Comparison of ENCODE assay signal across 11 cellular contexts in genomic region chr5:52825826-52826225, GRCh38. TPM values are rescaled to one million over a fixed set of nuclear protein-coding genes. Genes with fewer than 3 reads are reported as not detected.
A peak's percentile ranks its signal among the peaks of the same experiment; 100 is the strongest.
DNase-seq lines count a peak whose midpoint lies in the region; ATAC-seq and TF ChIP-seq lines count a peak whose summit lies in the region.
"Had no signal": no experiment of that assay in that cellular context is flagged by ENCODE, and none has a peak within 500 bp of the region (broad histone marks: within the 10 kb centered on the region; RNA-seq: fewer than 3 reads in every experiment).

No MANE protein-coding gene starts in this region.

- peak; percentile 97 for ATAC-seq in GM18508 (IDR thresholded peaks at IDR 0.05; ENCODE audit: insufficient read depth, unreplicated experiment)
- peak; percentile 87 for ATAC-seq in GM21367 (IDR thresholded peaks at IDR 0.05; ENCODE audit: unreplicated experiment)
- peak; percentile 90 for ATAC-seq in HG03097 (IDR thresholded peaks at IDR 0.05; ENCODE audit: low FRiP score, unreplicated experiment)

- no peaks in the 10 kb centered on the region for H3K27me3 ChIP-seq in ascending aorta
- H3K27me3 ChIP-seq: hepatocyte had no signal

- TF ChIP-seq CTCF in ascending aorta (IDR thresholded peaks at IDR 0.05) (no peak), GM13976 (IDR thresholded peaks at IDR 0.05; ENCODE audit: borderline replicate concordance, control extremely low read depth, extremely low read depth, insufficient read depth, missing control alignments) (no peak)

- H3K4me3 ChIP-seq in ascending aorta, result no peak overlapping the region
- H3K4me3 ChIP-seq: GM23248, hepatocyte had no signal

- no peaks in the 10 kb centered on the region for H3K36me3 ChIP-seq in ascending aorta

- in situ Hi-C loops in GM13976 (cut with MboI; ENCODE audit: low sequenced_read_pairs, unreplicated experiment), result no loop called here

- DNase-seq in ascending aorta (ENCODE audit: low spot score in 2 of 2), result no peak
- no peak for DNase-seq in GM13976 (ENCODE audit: low spot score)
- DNase-seq in putamen (ENCODE audit: low spot score), result no peak
- no peak for DNase-seq in mucosa of gallbladder (ENCODE audit: low spot score)
- DNase-seq in NCI-H1105 (lab: John Stamatoyannopoulos, UW), result no peak
- DNase-seq: Calu3, GM23248 had no signal

- H3K4me1 ChIP-seq in ascending aorta, result peaks cover 12 to 29% of the 10 kb centered on the region in 2 donors

- H3K9me3 ChIP-seq in ascending aorta, result no peaks in the 10 kb centered on the region

- H3K27ac ChIP-seq in ascending aorta, result peak overlapping the region; percentile 18 to 47
- H3K27ac ChIP-seq: GM23248, hepatocyte had no signal

- intact Hi-C loops in ascending aorta (cut with DNase I), result no loop called here

RNA-seq across cellular contexts. Expression of gene ITGA1, which starts 38.1 kb away (rescaled TPM):
- total RNA-seq in ascending aorta, result 42.7 TPM
- total RNA-seq in mucosa of gallbladder, result 67.1 TPM

RNA-seq across cellular contexts. Expression of gene PELO, which starts 38.1 kb away (rescaled TPM):
- 39.1 TPM for total RNA-seq in ascending aorta
- 41.6 TPM for total RNA-seq in mucosa of gallbladder
